ENCODE assay signal across 9 cellular contexts in the genomic region with DNA sequence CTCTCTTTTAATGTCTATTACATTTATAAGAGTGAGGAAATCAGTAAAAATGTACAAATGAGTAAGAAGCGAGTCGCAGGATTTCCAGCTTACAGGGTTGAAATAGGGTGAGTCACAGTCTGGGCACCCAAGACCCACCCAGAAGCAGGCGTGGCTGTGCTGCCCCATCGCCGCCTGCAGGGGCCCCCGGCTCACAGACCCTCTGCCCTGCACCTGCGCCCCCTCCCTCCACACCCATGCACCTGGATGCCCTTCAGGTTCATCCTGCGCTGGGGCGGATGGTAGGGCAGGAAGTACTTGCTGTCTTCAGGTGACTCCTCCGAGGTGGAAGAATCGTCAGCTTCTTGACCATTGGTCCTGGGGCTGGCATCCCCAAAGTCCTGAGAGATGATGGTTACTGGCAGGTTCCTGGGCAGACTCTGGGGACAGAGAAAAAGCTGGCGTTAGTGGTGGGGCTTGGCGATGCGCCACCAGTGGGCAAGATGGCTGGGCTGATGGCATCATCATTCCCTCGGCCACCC.
A peak's percentile ranks its signal among the peaks of the same experiment; 100 is the strongest.
DNase-seq lines count a peak whose midpoint lies in the region; ATAC-seq, FAIRE-seq and TF ChIP-seq lines count a peak whose summit lies in the region.
"Had no signal": no experiment of that assay in that cellular context is flagged by ENCODE, and none has a peak within 500 bp of the region (broad histone marks: within the 10 kb centered on the region; RNA-seq: fewer than 3 reads in every experiment).

No MANE protein-coding gene starts in this region.

- WGBS in H1 (ENCODE audit: extremely low coverage in 1 of 2, insufficient coverage in 1 of 2, insufficient read length in 1 of 2, insufficient replicate concordance in 2 of 2, low coverage in 1 of 2, low lambda C conversion rate in 2 of 2, missing lambda C conversion rate in 1 of 2), 2 experiments = 92% methylated on average over 14 of the region's 15 CpGs; no CpG with 5 or more reads in 1 of the 2 experiments
- WGBS in sigmoid colon, 2 donors = 70 to 84% methylated on average over 15 of the region's 15 CpGs

- H3F3A ChIP-seq in PC-3 (ENCODE audit: low read length, unreplicated experiment) = no peaks in the 10 kb centered on the region

- no peak overlapping the region for H4K8ac ChIP-seq in H1 (ENCODE audit: extremely low read depth, insufficient read depth, low read length)

- intact Hi-C loops in PC-3 (cut with micrococcal nuclease) (no loop called here), sigmoid colon (cut with DNase I) (no loop called here), colonic mucosa (cut with DNase I) (no loop called here), Right ventricle myocardium superior (cut with DNase I) (no loop called here)

- H3K23me2 ChIP-seq in H1 (ENCODE audit: low read depth, low read length) = no peaks in the 10 kb centered on the region

- no peak overlapping the region for H2BK120ac ChIP-seq in H1 (replicated peaks; ENCODE audit: low read depth, low read length)

- H3K4me1 ChIP-seq in PC-3 (ENCODE audit: insufficient read depth, low read length) (peaks cover 6% of the 10 kb centered on the region; the same call in 1 of the 2 replicates), H1 (replicated peaks in 1 of 4; ENCODE audit: control insufficient read depth in 3 of 4, insufficient read depth in 4 of 4, low read length in 3 of 4) (peaks cover 0 to 4% (median 0%) of the 10 kb centered on the region in 4 experiments; a peak in 3 of 7 replicates), sigmoid colon (no peaks in the 10 kb centered on the region), colonic mucosa (no peaks in the 10 kb centered on the region)

- no peak overlapping the region for H3K27ac ChIP-seq in PC-3 (ENCODE audit: low read length)
- no peak overlapping the region for H3K27ac ChIP-seq in H1 (ENCODE audit: low read depth, low read length)
- no peak overlapping the region for H3K27ac ChIP-seq in sigmoid colon
- no peak overlapping the region for H3K27ac ChIP-seq in colonic mucosa

- TF ChIP-seq POLR2A in H1 (IDR thresholded peaks at IDR 0.05; ENCODE audit: control extremely low read depth in 1 of 2, low read depth in 2 of 2, low read length in 2 of 2) = no peak
- no peak for TF ChIP-seq POLR2A in sigmoid colon (IDR thresholded peaks at IDR 0.05)

- H2BK12ac ChIP-seq in H1 (ENCODE audit: low read depth, low read length) = no peak overlapping the region

- H3K9ac ChIP-seq in PC-3 (ENCODE audit: low read length) = no peak overlapping the region
- no peak overlapping the region for H3K9ac ChIP-seq in H1 (replicated peaks in 1 of 4; ENCODE audit: extremely low read depth in 1 of 4, low read depth in 3 of 4, low read length in 3 of 4)
- no peak overlapping the region for H3K9ac ChIP-seq in colonic mucosa (ENCODE audit: low read depth in 2 of 2, low read length in 2 of 2)

- no peak overlapping the region for H4K5ac ChIP-seq in H1 (ENCODE audit: insufficient read length, low read depth, low read length)

- H4K20me1 ChIP-seq in PC-3 (ENCODE audit: low read length) (no peaks in the 10 kb centered on the region), H1 (replicated peaks in 1 of 2; ENCODE audit: control insufficient read depth in 1 of 2, insufficient read depth in 2 of 2, low read length in 2 of 2) (no peaks in the 10 kb centered on the region)

- H3K56ac ChIP-seq in H1 (replicated peaks; ENCODE audit: insufficient read length, low read depth, low read length) = no peak overlapping the region

- no peak for TF ChIP-seq EP300 in H1 (IDR thresholded peaks at IDR 0.05; ENCODE audit: borderline replicate concordance in 1 of 2, low read depth in 2 of 2, low read length in 2 of 2)
- TF ChIP-seq EP300 in sigmoid colon (IDR thresholded peaks at IDR 0.05) = no peak

- no peak for TF ChIP-seq CTCF in PC-3 (conservative IDR thresholded peaks at IDR 0.05; ENCODE audit: low read depth, low read length)
- peak in 2 of 3 experiments; percentile 14 to 23; a peak in 2 of 4 replicates for TF ChIP-seq CTCF in H1 (IDR thresholded peaks at IDR 0.05; ENCODE audit: control extremely low read depth in 1 of 3, insufficient read depth in 1 of 3, low read depth in 1 of 3, low read length in 3 of 3)
- TF ChIP-seq CTCF in sigmoid colon (IDR thresholded peaks at IDR 0.05) = no peak
- no peak for TF ChIP-seq CTCF in colonic mucosa (IDR thresholded peaks at IDR 0.05)

- peak; percentile 28 to 30; a peak in 3 of 4 replicates for TF ChIP-seq RAD21 in H1 (IDR thresholded peaks at IDR 0.05 in 1 of 2, conservative IDR thresholded peaks at IDR 0.05 in 1 of 2; ENCODE audit: low read depth in 2 of 2, low read length in 2 of 2)

- H3K4me3 ChIP-seq in PC-3 (ENCODE audit: low read length) (no peak overlapping the region), H1 (ENCODE audit: extremely low read depth in 1 of 4, insufficient read depth in 2 of 4, low read depth in 3 of 4, low read length in 4 of 4) (no peak overlapping the region), sigmoid colon (no peak overlapping the region), colonic mucosa (no peak overlapping the region)

- H3K4me2 ChIP-seq in PC-3 (ENCODE audit: low read length) = peak overlapping the region; percentile 67
- H3K4me2 ChIP-seq in H1 (ENCODE audit: insufficient read depth in 1 of 2, low read depth in 2 of 2, low read length in 2 of 2) = no peak overlapping the region

- no peaks in the 10 kb centered on the region for H3K9me2 ChIP-seq in PC-3 (replicated peaks; ENCODE audit: low read length)

- H3K14ac ChIP-seq in H1 (ENCODE audit: insufficient read length) = no peak overlapping the region

- peaks cover 4% of the 10 kb centered on the region; the same call in 1 of the 2 replicates for H3K27me3 ChIP-seq in PC-3 (ENCODE audit: low read length)
- no peaks in the 10 kb centered on the region for H3K27me3 ChIP-seq in H1 (replicated peaks in 1 of 4; ENCODE audit: control insufficient read depth in 3 of 4, extremely low read depth in 1 of 4, insufficient read depth in 3 of 4, low read length in 3 of 4)
- peaks cover 0 to 12% (median 0%) of the 10 kb centered on the region in 3 donors for H3K27me3 ChIP-seq in sigmoid colon
- H3K27me3 ChIP-seq in colonic mucosa = no peaks in the 10 kb centered on the region

- H3K79me2 ChIP-seq in PC-3 (ENCODE audit: low read length) (no peaks in the 10 kb centered on the region), H1 (ENCODE audit: control insufficient read depth in 1 of 2, insufficient read depth in 2 of 2, low read length in 2 of 2) (no peaks in the 10 kb centered on the region)

- H2BK15ac ChIP-seq in H1 (ENCODE audit: low read length) = no peak overlapping the region

- H4K91ac ChIP-seq in H1 (replicated peaks; ENCODE audit: insufficient read length, low read length) = no peak overlapping the region

- peak; percentile 87 for ATAC-seq in PC-3
- ATAC-seq in Right ventricle myocardium superior (ENCODE audit: poor library complexity) = no peak

- no peak overlapping the region for H3K18ac ChIP-seq in H1 (ENCODE audit: extremely low read depth, low read length)

- no peak overlapping the region for H2BK5ac ChIP-seq in H1 (ENCODE audit: low read depth, low read length)

- H3K23ac ChIP-seq in H1 (ENCODE audit: insufficient read length) = no peak overlapping the region

- FAIRE-seq in H1 (lab: Jason Lieb, UNC) = no peak
- FAIRE-seq: islet of Langerhans had no signal

- no peaks in the 10 kb centered on the region for H3K36me3 ChIP-seq in PC-3 (ENCODE audit: low read depth, low read length)
- H3K36me3 ChIP-seq in H1 (ENCODE audit: control insufficient read depth in 2 of 4, insufficient read depth in 4 of 4, low read length in 3 of 4) = peaks cover 0 to 2% (median 0%) of the 10 kb centered on the region in 4 experiments; a peak in 2 of 8 replicates
- no peaks in the 10 kb centered on the region for H3K36me3 ChIP-seq in sigmoid colon
- H3K36me3 ChIP-seq in colonic mucosa = no peaks in the 10 kb centered on the region

- H3K79me1 ChIP-seq in H1 (ENCODE audit: low read depth, low read length) = no peaks in the 10 kb centered on the region

- BruUV-seq in PC-3 (replicated peaks; lab: Mats Ljungman, UMichigan) = no TSS peak

- H3K9me3 ChIP-seq in PC-3 (ENCODE audit: low read length) (no peaks in the 10 kb centered on the region), H1 (ENCODE audit: insufficient read depth in 2 of 2, low read depth in 1 of 2, low read length in 1 of 2) (no peaks in the 10 kb centered on the region), sigmoid colon (no peaks in the 10 kb centered on the region), colonic mucosa (no peaks in the 10 kb centered on the region)

- H2BK20ac ChIP-seq in H1 (ENCODE audit: low read length) = no peak overlapping the region

- peak; percentile 86 for DNase-seq in Daoy (ENCODE audit: low read depth)
- DNase-seq in PC-3 = peak; percentile 64
- DNase-seq in H1 (ENCODE audit: low read depth in 1 of 2, low spot score in 2 of 2) = no peak
- DNase-seq in sigmoid colon = peak; percentile 47
- DNase-seq in colonic mucosa = no peak
- DNase-seq in NCI-H345 (lab: John Stamatoyannopoulos, UW) = no peak
- no peak for DNase-seq in Right ventricle myocardium superior
- DNase-seq in pons (ENCODE audit: low spot score) = no peak

- POLR2A ChIA-PET in PC-3 (lab: Charles Lee; ENCODE audit: unreplicated experiment) = no interaction called here
- POLR2A ChIA-PET in H1 (lab: Charles Lee; ENCODE audit: partially characterized antibody) = no interaction called here

- H2AK5ac ChIP-seq in H1 (ENCODE audit: low read depth, low read length) = no peak overlapping the region

- H3K4ac ChIP-seq in H1 (replicated peaks; ENCODE audit: insufficient read length, low read depth, low read length) = no peak overlapping the region

- CTCF ChIA-PET in PC-3 (lab: Charles Lee) = no interaction called here
- CTCF ChIA-PET in H1 (lab: Charles Lee; ENCODE audit: partially characterized antibody) = interaction anchor here (0.6 to 4.0 kb wide), 8 partner anchors 10 to 358 kb away, joined by 3 to 25 read pairs (median 3); no protein-coding TSS in a partner anchor

- 0 out of 2 replicates have a peak overlapping the region, but pooled peaks have one; percentile 18 for H2AFZ ChIP-seq in PC-3 (ENCODE audit: low read length)
- no peak overlapping the region for H2AFZ ChIP-seq in H1 (ENCODE audit: low read length)

TF ChIP-seq in H1, 55 proteins besides CTCF, POLR2A, EP300 and RAD21:
- no peak for TF ChIP-seq TAF1 (IDR thresholded peaks at IDR 0.05; ENCODE audit: low read depth, low read length)
- TF ChIP-seq FOSL1 (IDR thresholded peaks at IDR 0.05; ENCODE audit: insufficient read depth, low read depth, low read length) = no peak
- TF ChIP-seq TCF12 (IDR thresholded peaks at IDR 0.05; ENCODE audit: low read depth, low read length) = no peak
TF ChIP-seq in H1: peak in this region for 0.

Comparison
In these comparisons a context has a peak if more than half of its experiments do, and no peak if none do; other contexts are left out.
1. DNase-seq: peak in Daoy (single experiment), PC-3 (single experiment) and sigmoid colon (single experiment); none in H1 (0 of 2), colonic mucosa (single experiment), NCI-H345 (single experiment), Right ventricle myocardium superior (single experiment) and pons (single experiment).
2. CTCF ChIP-seq: peak in H1 (2 of 3); none in PC-3 (single experiment), sigmoid colon (0 of 4) and colonic mucosa (single experiment).